In genomic region chr11:14591046-14591445, GRCh38 we compare ENCODE assay signal across 2 cellular contexts. TPM values are rescaled to one million over a fixed set of nuclear protein-coding genes. Genes with fewer than 3 reads are reported as not detected.
"Had no signal": no experiment of that assay in that cellular context is flagged by ENCODE, and none has a peak within 500 bp of the region (broad histone marks: within the 10 kb centered on the region; RNA-seq: fewer than 3 reads in every experiment).

No MANE protein-coding gene starts in this region.

RNA-seq across cellular contexts. Expression of gene PDE3B, which starts 52.6 kb away (rescaled TPM):
- total RNA-seq: LHCN-M2, M059J had no signal
